Comparison of ENCODE assay signal across 13 cellular contexts in the genomic region with DNA sequence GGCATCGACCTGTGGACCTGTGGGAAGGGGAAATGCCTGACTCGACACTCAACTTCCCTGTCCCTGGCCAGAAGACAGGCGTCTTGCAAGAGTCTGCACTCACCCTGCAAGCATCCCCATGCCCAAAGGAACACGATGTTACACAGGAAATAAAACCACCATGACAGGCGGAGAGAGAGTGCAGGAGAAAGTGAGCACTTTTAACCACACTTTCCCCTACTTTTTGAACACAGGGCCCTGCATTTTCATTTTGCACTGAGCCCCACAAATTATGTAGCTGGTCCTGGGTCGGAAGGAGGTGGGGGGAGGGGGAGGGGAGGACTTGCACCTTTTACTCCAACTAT.
"Had no signal": no experiment of that assay in that cellular context is flagged by ENCODE, and none has a peak within 500 bp of the region (broad histone marks: within the 10 kb centered on the region; RNA-seq: fewer than 3 reads in every experiment).

No MANE protein-coding gene starts in this region.

- H3K36me3 ChIP-seq: colonic mucosa, gastroesophageal sphincter, left lung, sigmoid colon, stomach, thoracic aorta had no signal

- H3K4me3 ChIP-seq: colonic mucosa, gastroesophageal sphincter, left lung, sigmoid colon, stomach, thoracic aorta had no signal

- ATAC-seq: gastroesophageal sphincter, left lung had no signal

- DNase-seq: activated B cell treated with CpG ODN at 0.5 μM for 24 hours; activated CD4-positive, alpha-beta T cell treated with anti-CD3 and anti-CD28 coated beads, Interleukin-2, amount 10 ng/mL, durations not matched to agents 7 days and 5 days; activated naive CD4-positive, alpha-beta T cell treated with anti-CD3 and anti-CD28 coated beads, Interleukin-2, amount 50 U/mL, for 16 hours; activated T-cell treated with anti-CD3 and anti-CD28 coated beads, Interleukin-2, amount 50 U/mL, for 1 hour; colonic mucosa; mesenchymal stem cell; sigmoid colon; stimulated activated CD4-positive, alpha-beta T cell treated with anti-CD3 and anti-CD28 coated beads, Interleukin-15, amount 100 ng/mL, for 24 hours; stimulated activated CD4-positive, alpha-beta T cell treated with anti-CD3 and anti-CD28 coated beads, Interleukin-4, amount 100 ng/mL, for 24 hours; stomach had no signal

- H3K9me3 ChIP-seq: colonic mucosa, gastroesophageal sphincter, left lung, sigmoid colon, stomach, thoracic aorta had no signal

- H3K27ac ChIP-seq: colonic mucosa, gastroesophageal sphincter, left lung, sigmoid colon, stomach, thoracic aorta had no signal
